20 cellular contexts compared by ENCODE assay signal in the genomic region with DNA sequence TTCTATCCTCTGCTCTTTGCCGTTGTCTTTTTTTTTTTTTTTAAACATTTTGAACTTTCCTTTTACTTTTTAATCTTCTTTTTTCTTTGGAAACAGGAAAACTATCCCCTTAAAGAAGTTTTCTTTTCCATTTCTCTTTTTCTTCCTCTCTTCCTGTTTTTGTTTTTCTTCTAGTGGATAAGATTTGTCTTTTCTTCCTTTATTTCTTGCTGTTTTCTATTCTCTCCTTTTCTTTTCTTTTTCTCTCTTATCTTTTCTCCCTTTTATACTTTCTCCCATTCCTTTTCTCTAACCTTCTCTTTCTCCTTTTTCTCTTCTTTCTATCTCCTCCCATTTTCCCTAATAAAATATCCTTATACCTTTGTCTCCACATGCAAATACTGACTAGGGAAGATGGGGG.
"Had no signal": no experiment of that assay in that cellular context is flagged by ENCODE, and none has a peak within 500 bp of the region (broad histone marks: within the 10 kb centered on the region; RNA-seq: fewer than 3 reads in every experiment).

No MANE protein-coding gene starts in this region.

- H3K36me3 ChIP-seq: breast epithelium, colonic mucosa, tibial artery had no signal

- DNase-seq: activated CD4-positive, alpha-beta memory T cell treated with anti-CD3 and anti-CD28 coated beads, Interleukin-2, amount 10 ng/mL, durations not matched to agents 7 days and 5 days; activated CD4-positive, alpha-beta T cell treated with anti-CD3 and anti-CD28 coated beads, Interleukin-2, amount 10 ng/mL, durations not matched to agents 24 days and 14 days; activated T-cell treated with anti-CD3 and anti-CD28 coated beads, Interleukin-2, amount 50 U/mL, for 4 hours; amniotic stem cell; colonic mucosa; esophagus squamous epithelium; gastrocnemius medialis; head of caudate nucleus; hypothalamus; left ventricle myocardium superior; stimulated activated CD4-positive, alpha-beta T cell treated with anti-CD3 and anti-CD28 coated beads, Interleukin-4, amount 100 ng/mL, for 4 hours; stimulated activated naive CD8-positive, alpha-beta T cell treated with anti-CD3 and anti-CD28 coated beads, Interleukin-15, amount 100 ng/mL, for 72 hours; SW 1271; tibial artery had no signal

- H3K27me3 Mint-ChIP-seq: activated CD4-positive, alpha-beta memory T cell treated with anti-CD3 and anti-CD28 coated beads, Interleukin-2, amount 10 ng/mL, durations not matched to agents 7 days and 5 days; activated CD4-positive, alpha-beta T cell treated with anti-CD3 and anti-CD28 coated beads, Interleukin-2, amount 10 ng/mL, durations not matched to agents 24 days and 14 days; stimulated activated naive CD8-positive, alpha-beta T cell treated with anti-CD3 and anti-CD28 coated beads, Interleukin-15, amount 100 ng/mL, for 72 hours had no signal

- H3K27me3 ChIP-seq: breast epithelium, colonic mucosa, esophagus squamous epithelium, gastrocnemius medialis, tibial artery had no signal

- H3K4me3 ChIP-seq: breast epithelium, colonic mucosa, esophagus squamous epithelium, gastrocnemius medialis, tibial artery had no signal

- H3K4me1 ChIP-seq: breast epithelium, colonic mucosa had no signal

- H3K4me3 Mint-ChIP-seq: activated CD4-positive, alpha-beta memory T cell treated with anti-CD3 and anti-CD28 coated beads, Interleukin-2, amount 10 ng/mL, durations not matched to agents 7 days and 5 days; activated CD4-positive, alpha-beta T cell treated with anti-CD3 and anti-CD28 coated beads, Interleukin-2, amount 10 ng/mL, durations not matched to agents 24 days and 14 days; activated T-cell treated with anti-CD3 and anti-CD28 coated beads, Interleukin-2, amount 50 U/mL, for 4 hours; neural crest cell had no signal

- H3K9me3 Mint-ChIP-seq: activated CD4-positive, alpha-beta memory T cell treated with anti-CD3 and anti-CD28 coated beads, Interleukin-2, amount 10 ng/mL, durations not matched to agents 7 days and 5 days; activated CD4-positive, alpha-beta T cell treated with anti-CD3 and anti-CD28 coated beads, Interleukin-2, amount 10 ng/mL, durations not matched to agents 24 days and 14 days; activated naive CD4-positive, alpha-beta T cell treated with anti-CD3 and anti-CD28 coated beads, Interleukin-2, amount 50 U/mL, for 72 hours; activated T-cell treated with anti-CD3 and anti-CD28 coated beads, Interleukin-2, amount 50 U/mL, for 4 hours; neural crest cell; stimulated activated naive CD8-positive, alpha-beta T cell treated with anti-CD3 and anti-CD28 coated beads, Interleukin-15, amount 100 ng/mL, for 72 hours had no signal

- H3K36me3 Mint-ChIP-seq: activated naive CD4-positive, alpha-beta T cell treated with anti-CD3 and anti-CD28 coated beads, Interleukin-2, amount 50 U/mL, for 72 hours had no signal

- H3K27ac ChIP-seq: breast epithelium, colonic mucosa, esophagus squamous epithelium, gastrocnemius medialis, tibial artery had no signal

- H3K9me3 ChIP-seq: breast epithelium, colonic mucosa, esophagus squamous epithelium, gastrocnemius medialis, tibial artery had no signal

- ATAC-seq: activated CD4-positive, CD25-positive, alpha-beta regulatory T cell treated with anti-CD3 and anti-CD28 coated beads, Interleukin-2, amount 50 U/mL, for 24 hours; activated naive CD4-positive, alpha-beta T cell treated with anti-CD3 and anti-CD28 coated beads, Interleukin-2, amount 50 U/mL, for 72 hours; gastrocnemius medialis; left ventricle myocardium superior had no signal

- H3K27ac Mint-ChIP-seq: activated CD4-positive, alpha-beta memory T cell treated with anti-CD3 and anti-CD28 coated beads, Interleukin-2, amount 10 ng/mL, durations not matched to agents 7 days and 5 days; activated CD4-positive, alpha-beta T cell treated with anti-CD3 and anti-CD28 coated beads, Interleukin-2, amount 10 ng/mL, durations not matched to agents 24 days and 14 days; progenitor cell of endocrine pancreas had no signal

- FAIRE-seq: islet of Langerhans had no signal
